ENCODE assay signal across 8 cellular contexts in genomic region chr19:48419158-48419920, GRCh38. TPM values are rescaled to one million over a fixed set of nuclear protein-coding genes. Genes with fewer than 3 reads are reported as not detected.
DNase-seq lines count a peak whose midpoint lies in the region; ATAC-seq and TF ChIP-seq lines count a peak whose summit lies in the region.

No MANE protein-coding gene starts in this region.

- no peaks in the 10 kb centered on the region for H3K9me2 ChIP-seq in Karpas-422 (replicated peaks; ENCODE audit: insufficient read depth, low read length)

- H3K4me1 ChIP-seq in Karpas-422 (ENCODE audit: low read length) (no peaks in the 10 kb centered on the region), sigmoid colon (peaks cover 0 to 12% (median 8%) of the 10 kb centered on the region in 4 donors)

- H2AFZ ChIP-seq in Karpas-422 (ENCODE audit: low read length) = no peak overlapping the region

- H3K36me3 ChIP-seq in Karpas-422 (ENCODE audit: insufficient read depth, low read length) (no peaks in the 10 kb centered on the region), sigmoid colon (no peaks in the 10 kb centered on the region)

- H3K79me2 ChIP-seq in Karpas-422 (ENCODE audit: low read length) = no peaks in the 10 kb centered on the region

- ATAC-seq in HG03565 (IDR thresholded peaks at IDR 0.05; ENCODE audit: unreplicated experiment) = no peak

- H3K9me3 ChIP-seq in Karpas-422 (ENCODE audit: low read length) = no peaks in the 10 kb centered on the region
- H3K9me3 ChIP-seq in sigmoid colon = no peaks in the 10 kb centered on the region

- no peak overlapping the region for H3K27ac ChIP-seq in Karpas-422 (ENCODE audit: low read length)
- no peak overlapping the region for H3K27ac ChIP-seq in sigmoid colon

- 62 to 78% methylated on average over 31 of the region's 31 CpGs for WGBS in sigmoid colon, 2 donors

- H3K4me3 ChIP-seq in Karpas-422 (ENCODE audit: low read length) (no peak overlapping the region), epithelial cell of esophagus (ENCODE audit: low read length) (no peak overlapping the region), sigmoid colon (no peak overlapping the region)

- intact Hi-C loops in sigmoid colon (cut with DNase I) = no loop called here

- H3K4me2 ChIP-seq in Karpas-422 (ENCODE audit: low read depth, low read length, poor library complexity, severe bottlenecking) = no peak overlapping the region

- no peak for TF ChIP-seq POLR2A in sigmoid colon (IDR thresholded peaks at IDR 0.05)

- no peak overlapping the region for H3K9ac ChIP-seq in Karpas-422 (ENCODE audit: low read length)

- DNase-seq in NK-92 treated with Interleukin-12 subunit alpha and Interleukin-12 subunit beta, amount 100 ng/mL, for 24 hours (lab: John Stamatoyannopoulos, UW) = peak; percentile 71
- DNase-seq in NK-92 (lab: John Stamatoyannopoulos, UW; ENCODE audit: unreplicated experiment) = no peak
- peak; percentile 74 for DNase-seq in Karpas-422
- DNase-seq in activated CD4-positive, alpha-beta T cell treated with anti-CD3 and anti-CD28 coated beads, Interleukin-2, amount 50 U/mL, for 48 hours = peak; percentile 76 to 83
- DNase-seq in epithelial cell of esophagus (ENCODE audit: low read depth) = peak; percentile 40
- peak; percentile 71 for DNase-seq in sigmoid colon
- no peak for DNase-seq in NCI-H2081 treated with DMSO at 0.1 percent for 48 hours (lab: John Stamatoyannopoulos, UW)

- TF ChIP-seq CTCF in epithelial cell of esophagus (IDR thresholded peaks at IDR 0.05; ENCODE audit: insufficient read depth, low read depth, low read length, missing control alignments) (no peak), sigmoid colon (IDR thresholded peaks at IDR 0.05) (no peak)

- no peak for TF ChIP-seq EP300 in sigmoid colon (IDR thresholded peaks at IDR 0.05)

- H3K27me3 ChIP-seq in Karpas-422 (ENCODE audit: low read length) (no peaks in the 10 kb centered on the region), sigmoid colon (peaks cover 18 to 32% (median 32%) of the 10 kb centered on the region in 3 donors)

- H4K20me1 ChIP-seq in Karpas-422 (ENCODE audit: insufficient read depth, low read depth, low read length) = no peaks in the 10 kb centered on the region

RNA-seq across cellular contexts. Expression of gene GRIN2D, which starts 25.9 kb away (rescaled TPM):
- total RNA-seq in Karpas-422 (2014; rRNA removed; shearing (Covaris generic); ENCODE audit: low replicate concordance) = not detected in 2 replicates
- total RNA-seq in sigmoid colon = under 1 TPM in 3 of 4 donors, not detected in 1; under 0.01 to 0.36 (median 0.16) TPM
- under 1 TPM in 1 of 3 donors, not detected in 2; 0.26 TPM for polyA plus RNA-seq in sigmoid colon

RNA-seq across cellular contexts. Expression of gene GRWD1, which starts 26.4 kb away (rescaled TPM):
- 15.9 and 22.2 TPM in 2 replicates for total RNA-seq in Karpas-422 (2014; rRNA removed; shearing (Covaris generic); ENCODE audit: low replicate concordance)
- total RNA-seq in sigmoid colon = 10 to 100 TPM; 12.5 to 25.5 (median 17.6) TPM
- polyA plus RNA-seq in sigmoid colon = 10 to 100 TPM in 1 of 3 donors, 1 to 10 TPM in 2; 7.8 to 21.5 (median 9.9) TPM

RNA-seq across cellular contexts. Expression of gene KDELR1, which starts 28.0 kb away (rescaled TPM):
- total RNA-seq in Karpas-422 (2014; rRNA removed; shearing (Covaris generic); ENCODE audit: low replicate concordance) = 39.5 and 53.7 TPM in 2 replicates
- 100 to 1,000 TPM in 1 of 4 donors, 10 to 100 TPM in 3; 61.5 to 109 (median 71.1) TPM for total RNA-seq in sigmoid colon
- polyA plus RNA-seq in sigmoid colon = 100 to 1,000 TPM in 1 of 3 donors, 10 to 100 TPM in 2; 74.7 to 195 (median 87.7) TPM

RNA-seq across cellular contexts. Expression of gene KCNJ14, which starts 36.0 kb away (rescaled TPM):
- 0.69 and 1.1 TPM in 2 replicates for total RNA-seq in Karpas-422 (2014; rRNA removed; shearing (Covaris generic); ENCODE audit: low replicate concordance)
- 1 to 10 TPM in 1 of 4 donors, under 1 TPM in 3; 0.16 to 1.4 (median 0.49) TPM for total RNA-seq in sigmoid colon
- under 1 TPM in 2 of 3 donors, not detected in 1; under 0.01 to 0.61 TPM for polyA plus RNA-seq in sigmoid colon

RNA-seq across cellular contexts. Expression of gene CYTH2, which starts 49.8 kb away (rescaled TPM):
- total RNA-seq in Karpas-422 (2014; rRNA removed; shearing (Covaris generic); ENCODE audit: low replicate concordance) = 32.5 and 60.4 TPM in 2 replicates
- total RNA-seq in sigmoid colon = 10 to 100 TPM; 30.0 to 49.3 (median 35.8) TPM
- 10 to 100 TPM; 52.8 to 71.4 (median 64.9) TPM for polyA plus RNA-seq in sigmoid colon

Comparison
In these comparisons a context has a peak if more than half of its experiments do, and no peak if none do; other contexts are left out.
1. DNase-seq: peak in NK-92 treated with Interleukin-12 subunit alpha and Interleukin-12 subunit beta, amount 100 ng/mL, for 24 hours (single experiment), Karpas-422 (single experiment), activated CD4-positive, alpha-beta T cell treated with anti-CD3 and anti-CD28 coated beads, Interleukin-2, amount 50 U/mL, for 48 hours (2 of 2), epithelial cell of esophagus (single experiment) and sigmoid colon (single experiment); none in NK-92 (single experiment) and NCI-H2081 treated with DMSO at 0.1 percent for 48 hours (single experiment).